19 cellular contexts compared by ENCODE assay signal in the genomic region with DNA sequence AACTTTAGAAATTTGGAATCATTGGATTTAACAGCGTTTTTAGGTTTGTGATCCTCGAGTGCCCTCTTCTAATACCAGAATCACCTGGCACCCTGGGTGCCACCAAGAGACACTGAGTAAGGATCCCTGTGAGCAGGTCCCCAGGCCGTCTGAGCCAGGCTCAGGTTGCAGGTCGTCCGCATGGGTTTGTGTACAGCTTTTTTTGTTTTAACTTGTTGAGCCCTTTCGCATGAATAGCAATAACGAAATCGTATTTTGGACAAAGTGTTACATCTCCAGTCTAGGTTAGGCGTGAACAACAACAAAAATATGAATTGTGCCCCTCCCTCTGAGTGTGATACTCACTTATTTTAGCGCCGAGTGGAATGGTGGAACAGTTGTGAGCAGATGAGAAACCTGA.
"Had no signal": no experiment of that assay in that cellular context is flagged by ENCODE, and none has a peak within 500 bp of the region (broad histone marks: within the 10 kb centered on the region; RNA-seq: fewer than 3 reads in every experiment).

No MANE protein-coding gene starts in this region.

- H3K36me3 ChIP-seq: pancreas, suprapubic skin, thyroid gland, upper lobe of left lung, uterus had no signal

- FAIRE-seq: pancreas, small intestine had no signal

- ATAC-seq: effector memory CD8-positive, alpha-beta T cell; foreskin keratinocyte; left colon; left ventricle myocardium superior; natural killer cell treated with Interleukin-12 subunit alpha and Interleukin-12 subunit beta and Interleukin-15 and Interleukin-18, amount 100 ng/mL, for 72 hours; pancreas; right cardiac atrium; stimulated activated naive CD8-positive, alpha-beta T cell treated with anti-CD3 and anti-CD28 coated beads, Interleukin-15, Interleukin-2, amounts not matched to agents 100 U/mL and 50 U/mL, for 24 hours had no signal

- H3K27ac Mint-ChIP-seq: natural killer cell treated with Interleukin-12 subunit alpha and Interleukin-12 subunit beta and Interleukin-15 and Interleukin-18, amount 100 ng/mL, for 72 hours; progenitor cell of endocrine pancreas had no signal

- H3K4me1 ChIP-seq: uterus had no signal

- H3K27me3 ChIP-seq: foreskin keratinocyte, pancreas, suprapubic skin, thyroid gland, upper lobe of left lung, uterus had no signal

- H3K27me3 Mint-ChIP-seq: effector memory CD8-positive, alpha-beta T cell; natural killer cell treated with Interleukin-12 subunit alpha and Interleukin-12 subunit beta and Interleukin-15 and Interleukin-18, amount 100 ng/mL, for 72 hours; progenitor cell of endocrine pancreas had no signal

- H3K9me3 Mint-ChIP-seq: effector memory CD8-positive, alpha-beta T cell; natural killer cell treated with Interleukin-12 subunit alpha and Interleukin-12 subunit beta and Interleukin-15 and Interleukin-18, amount 100 ng/mL, for 72 hours had no signal

- H3K36me3 Mint-ChIP-seq: natural killer cell treated with Interleukin-12 subunit alpha and Interleukin-12 subunit beta and Interleukin-15 and Interleukin-18, amount 100 ng/mL, for 72 hours had no signal

- H3K4me3 Mint-ChIP-seq: natural killer cell treated with Interleukin-12 subunit alpha and Interleukin-12 subunit beta and Interleukin-15 and Interleukin-18, amount 100 ng/mL, for 72 hours had no signal

- H3K27ac ChIP-seq: foreskin keratinocyte, pancreas, suprapubic skin, thyroid gland, upper lobe of left lung, uterus had no signal

- DNase-seq: effector memory CD8-positive, alpha-beta T cell; foreskin keratinocyte; left colon; left ventricle myocardium superior; mesenchymal stem cell; midbrain; occipital lobe; pancreas; right cardiac atrium; small intestine; stimulated activated CD4-positive, alpha-beta T cell treated with anti-CD3 and anti-CD28 coated beads, Interleukin-12 subunit alpha, Interleukin-12 subunit beta, amount 100 ng/mL, for 4 hours; stimulated activated naive CD8-positive, alpha-beta T cell treated with anti-CD3 and anti-CD28 coated beads, Interleukin-15, Interleukin-2, amounts not matched to agents 100 U/mL and 50 U/mL, for 24 hours; upper lobe of left lung; uterus had no signal

- H3K4me3 ChIP-seq: lung, pancreas, suprapubic skin, thyroid gland, upper lobe of left lung, uterus had no signal

- H3K9me3 ChIP-seq: pancreas, suprapubic skin, thyroid gland, upper lobe of left lung, uterus had no signal
